Comparison of ENCODE assay signal across 12 cellular contexts in the genomic region with DNA sequence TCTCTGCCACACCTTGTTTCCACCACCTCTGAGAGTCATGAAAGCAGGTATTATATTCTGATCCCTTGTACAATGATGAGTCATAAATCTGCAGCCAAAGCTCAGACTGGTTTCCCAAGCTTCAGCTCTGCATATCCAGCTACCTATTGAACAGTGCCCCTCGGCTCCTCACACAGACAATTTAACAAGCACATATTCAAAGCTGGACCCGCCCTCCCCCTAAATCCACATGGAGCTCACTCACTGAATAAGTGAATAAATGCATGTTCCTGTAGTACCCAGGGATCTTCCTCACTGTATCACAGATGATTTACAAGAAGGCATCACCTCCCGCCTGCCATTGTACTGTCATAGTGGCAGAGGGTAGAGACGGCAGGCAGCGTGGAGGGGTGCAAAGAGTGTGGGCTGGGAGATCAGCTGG.
"Had no signal": no experiment of that assay in that cellular context is flagged by ENCODE, and none has a peak within 500 bp of the region (broad histone marks: within the 10 kb centered on the region; RNA-seq: fewer than 3 reads in every experiment).

No MANE protein-coding gene starts in this region.

- FAIRE-seq: kidney had no signal

- H3K27me3 ChIP-seq: gastroesophageal sphincter had no signal

- H3K79me2 ChIP-seq: parathyroid adenoma had no signal

- H3K9ac ChIP-seq: parathyroid adenoma had no signal

- H3K4me1 ChIP-seq: gastroesophageal sphincter, parathyroid adenoma, tibial artery had no signal

- H3K27ac ChIP-seq: coronary artery, gastroesophageal sphincter, parathyroid adenoma, tibial artery had no signal

- DNase-seq: activated CD4-positive, alpha-beta T cell treated with anti-CD3 and anti-CD28 coated beads, Interleukin-2, amount 10 ng/mL, durations not matched to agents 7 days and 5 days; activated CD8-positive, alpha-beta memory T cell treated with anti-CD3 and anti-CD28 coated beads for 24 hours; activated naive CD4-positive, alpha-beta T cell treated with Interleukin-2 at 50 U/mL for 16 hours; effector CD4-positive, alpha-beta T cell; kidney; left ventricle myocardium superior; naive B cell; retina; tibial artery had no signal

- ATAC-seq: gastroesophageal sphincter, left ventricle myocardium superior had no signal

- H3K4me3 ChIP-seq: coronary artery, gastroesophageal sphincter, tibial artery had no signal

- H3K9me3 ChIP-seq: gastroesophageal sphincter, tibial artery had no signal

- H2AFZ ChIP-seq: parathyroid adenoma had no signal

- H3K36me3 ChIP-seq: gastroesophageal sphincter, tibial artery had no signal
